1 cellular context compared by ENCODE assay signal in genomic region chrX:25442501-25442900, GRCh38.
TF ChIP-seq lines count a peak whose summit lies in the region.

No MANE protein-coding gene starts in this region.

TF ChIP-seq in H1, 55 proteins besides CTCF, POLR2A, EP300 and RAD21 (continued from another document):
- no peak for TF ChIP-seq CHD7 (IDR thresholded peaks at IDR 0.05; ENCODE audit: insufficient replicate concordance, low read length)
- TF ChIP-seq KDM1A (IDR thresholded peaks at IDR 0.05; ENCODE audit: borderline replicate concordance, low read length), result no peak
- TF ChIP-seq, protein P1, sequence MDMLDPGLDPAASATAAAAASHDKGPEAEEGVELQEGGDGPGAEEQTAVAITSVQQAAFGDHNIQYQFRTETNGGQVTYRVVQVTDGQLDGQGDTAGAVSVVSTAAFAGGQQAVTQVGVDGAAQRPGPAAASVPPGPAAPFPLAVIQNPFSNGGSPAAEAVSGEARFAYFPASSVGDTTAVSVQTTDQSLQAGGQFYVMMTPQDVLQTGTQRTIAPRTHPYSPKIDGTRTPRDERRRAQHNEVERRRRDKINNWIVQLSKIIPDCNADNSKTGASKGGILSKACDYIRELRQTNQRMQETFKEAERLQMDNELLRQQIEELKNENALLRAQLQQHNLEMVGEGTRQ (IDR thresholded peaks at IDR 0.05; ENCODE audit: low read length), result no peak
- no peak for TF ChIP-seq GTF2F1 (IDR thresholded peaks at IDR 0.05; ENCODE audit: borderline replicate concordance, low read depth, low read length)
- TF ChIP-seq JUN (IDR thresholded peaks at IDR 0.05; ENCODE audit: low read depth, low read length), result no peak
- TF ChIP-seq CBX5 (IDR thresholded peaks at IDR 0.05; ENCODE audit: low read depth, low read length), result no peak
- no peak for TF ChIP-seq POLR2AphosphoS5 (IDR thresholded peaks at IDR 0.05; ENCODE audit: low read depth, low read length)
- TF ChIP-seq CHD1 (IDR thresholded peaks at IDR 0.05; ENCODE audit: low read depth, low read length), result no peak
